ENCODE assay signal across 8 cellular contexts in genomic region chr1:3724416-3725030, GRCh38. TPM values are rescaled to one million over a fixed set of nuclear protein-coding genes. Genes with fewer than 3 reads are reported as not detected.
DNase-seq lines count a peak whose midpoint lies in the region; ATAC-seq and TF ChIP-seq lines count a peak whose summit lies in the region.
"Not testable (repeated sequence)": the region's sequence is repeated elsewhere in the genome, so short reads cannot be mapped to it uniquely, and the experiment has no call there.

No MANE protein-coding gene starts in this region.

- not testable (repeated sequence) for H3K9me3 ChIP-seq in OCI-LY1 (ENCODE audit: low read length); mammary epithelial cell (replicated peaks; ENCODE audit: insufficient read depth, low read length); right cardiac atrium (ENCODE audit: control insufficient read depth, low read length)

- not testable (repeated sequence) for BruUV-seq in mammary epithelial cell (replicated peaks; lab: Mats Ljungman, UMichigan)

- not testable (repeated sequence) for H2AFZ ChIP-seq in OCI-LY1 (ENCODE audit: low read length); mammary epithelial cell (ENCODE audit: low read depth, low read length)

- not testable (repeated sequence) for H3K9ac ChIP-seq in OCI-LY1 (ENCODE audit: low read length); mammary epithelial cell (ENCODE audit: insufficient read depth, low read length)

- TF ChIP-seq CTCF in OCI-LY1 (IDR thresholded peaks at IDR 0.05; ENCODE audit: low read length) (peak; percentile 86), mammary epithelial cell (conservative IDR thresholded peaks at IDR 0.05 in 1 of 2, IDR thresholded peaks at IDR 0.05 in 1 of 2; ENCODE audit: extremely low read depth in 1 of 2, insufficient read depth in 1 of 2, low read depth in 1 of 2, low read length in 2 of 2) (peak; percentile 95 to 97)

- H3K27me3 ChIP-seq in OCI-LY1 (ENCODE audit: insufficient read depth, low read length); mammary epithelial cell (ENCODE audit: insufficient read depth, low read length); right cardiac atrium (ENCODE audit: control insufficient read depth, insufficient read depth): not testable (repeated sequence)

- H3K9me2 ChIP-seq in OCI-LY1 (ENCODE audit: low read depth, low read length): not testable (repeated sequence)

- H3K27ac ChIP-seq in OCI-LY1 (ENCODE audit: low read depth, low read length, poor library complexity, severe bottlenecking); mammary epithelial cell (ENCODE audit: insufficient read depth, low read depth, low read length); right cardiac atrium (ENCODE audit: low read length); substantia nigra (ENCODE audit: low read depth, low read length, poor library complexity, severe bottlenecking): not testable (repeated sequence)

- not testable (repeated sequence) for H3F3A ChIP-seq in OCI-LY1 (ENCODE audit: insufficient read depth, low read length)

- H4K20me1 ChIP-seq in OCI-LY1 (ENCODE audit: insufficient read depth, low read length); mammary epithelial cell (ENCODE audit: insufficient read depth, low read length): not testable (repeated sequence)

- in situ Hi-C loops in KBM-7 (cut with MboI; ENCODE audit: low pct_unique_long_range_greater_than_20kb, low sequenced_read_pairs); mammary epithelial cell (cut with MboI; ENCODE audit: low sequenced_read_pairs in 2 of 2): not testable (repeated sequence)

- not testable (repeated sequence) for H3K4me1 ChIP-seq in OCI-LY1 (ENCODE audit: insufficient read depth, low read length, severe bottlenecking); mammary epithelial cell (ENCODE audit: insufficient read depth, low read length); right cardiac atrium (ENCODE audit: control insufficient read depth, insufficient read depth, low read length)

- CTCF ChIA-PET in mammary epithelial cell (lab: Charles Lee; ENCODE audit: low non-redundant PET): interaction anchor here (0.6 to 0.8 kb wide), 4 partner anchors 22 to 1153 kb away, joined by 3 to 45 read pairs (median 6); no protein-coding TSS in a partner anchor

- H3K36me3 ChIP-seq in OCI-LY1 (ENCODE audit: insufficient read depth, low read length); mammary epithelial cell (ENCODE audit: insufficient read depth, low read length): not testable (repeated sequence)

- intact Hi-C loops in mammary epithelial cell (cut with micrococcal nuclease) (loop anchor here (1.0 to 10.0 kb wide), 6 partner anchors 29 to 270 kb away; partner anchors contain the start of genes ARHGEF16 and TPRG1L), right cardiac atrium (cut with DNase I) (loop anchor here in 1 of 4 donors (10.0 kb wide), 1 partner anchor 160 kb away; no protein-coding TSS in a partner anchor), posterior vena cava (cut with DNase I) (loop anchor here in 1 of 2 donors (10.0 kb wide), 1 partner anchor 160 kb away; no protein-coding TSS in a partner anchor)

- not testable (repeated sequence) for H3K4me2 ChIP-seq in OCI-LY1 (ENCODE audit: low read length); mammary epithelial cell (ENCODE audit: insufficient read depth, low read depth, low read length)

- peak; percentile 35 to 36 for ATAC-seq in right cardiac atrium

- 13% methylated on average over 12 of the region's 18 CpGs for WGBS in mammary epithelial cell (ENCODE audit: low coverage, missing lambda C conversion rate)
- 40% methylated on average over 18 of the region's 18 CpGs for WGBS in right cardiac atrium

- H3K79me2 ChIP-seq in OCI-LY1 (ENCODE audit: insufficient read depth, low read length); mammary epithelial cell (ENCODE audit: insufficient read depth, low read length): not testable (repeated sequence)

- DNase-seq in DMS53 treated with DMSO at 0.1 percent for 48 hours (lab: John Stamatoyannopoulos, UW; ENCODE audit: unreplicated experiment) (peak; percentile 55), KBM-7 (peak; percentile 77), mammary epithelial cell (peak; percentile 40), right cardiac atrium (peak; percentile 73 to 89 (median 88)), posterior vena cava (ENCODE audit: low spot score) (peak; percentile 90), substantia nigra (lab: John Stamatoyannopoulos, UW) (peak in 42 of 49 donors; percentile 10 to 84 (median 57))
- peak; percentile 74 to 75 for DNase-seq in activated CD4-positive, alpha-beta T cell treated with anti-CD3 and anti-CD28 coated beads, Interleukin-2, amount 50 U/mL, for 4 hours

- dilution Hi-C loops in mammary epithelial cell (cut with HindIII; ENCODE audit: low sequenced_read_pairs): loop anchor here (5.0 kb wide), 1 partner anchor 48 kb away; the partner anchor contains the start of gene SMIM1

- not testable (repeated sequence) for H3K4me3 ChIP-seq in OCI-LY1 (ENCODE audit: low read depth, low read length, poor library complexity, severe bottlenecking); mammary epithelial cell (replicated peaks in 1 of 3; ENCODE audit: insufficient read depth in 1 of 3, low read depth in 2 of 3, low read length in 3 of 3); right cardiac atrium (ENCODE audit: low read length)

RNA-seq across cellular contexts. Expression of gene CCDC27, which starts 27.7 kb away (rescaled TPM):
- total RNA-seq in mammary epithelial cell (not detected), right cardiac atrium (under 1 TPM in 2 of 4 donors, not detected in 2; 0.09 to 0.14 TPM), posterior vena cava (not detected)
- polyA plus RNA-seq in mammary epithelial cell (not detected), right cardiac atrium (not detected)
- not detected for polyA minus RNA-seq in mammary epithelial cell

RNA-seq across cellular contexts. Expression of gene SMIM1, which starts 48.0 kb away (rescaled TPM):
- 1 to 10 TPM; 1.2 to 2.1 TPM for total RNA-seq in mammary epithelial cell
- 0.59 TPM for polyA plus RNA-seq in mammary epithelial cell
- polyA minus RNA-seq in mammary epithelial cell: not detected
- total RNA-seq in right cardiac atrium: 100 to 1,000 TPM in 2 of 4 donors, 10 to 100 TPM in 2; 44.2 to 120 (median 95.0) TPM
- polyA plus RNA-seq in right cardiac atrium: 243 TPM
- total RNA-seq in posterior vena cava: 10 to 100 TPM in 1 of 2 donors, 1 to 10 TPM in 1; 3.6 to 14.5 TPM

Comparison
In these comparisons a context has a peak if more than half of its experiments do, and no peak if none do; other contexts are left out.
1. DNase-seq: peak in every context shown above with its lines; median percentile 90 in posterior vena cava; 88 in right cardiac atrium; 77 in KBM-7; 74 in activated CD4-positive, alpha-beta T cell treated with anti-CD3 and anti-CD28 coated beads, Interleukin-2, amount 50 U/mL, for 4 hours; 57 in substantia nigra; 55 in DMS53 treated with DMSO at 0.1 percent for 48 hours; 40 in mammary epithelial cell.